In the genomic region with DNA sequence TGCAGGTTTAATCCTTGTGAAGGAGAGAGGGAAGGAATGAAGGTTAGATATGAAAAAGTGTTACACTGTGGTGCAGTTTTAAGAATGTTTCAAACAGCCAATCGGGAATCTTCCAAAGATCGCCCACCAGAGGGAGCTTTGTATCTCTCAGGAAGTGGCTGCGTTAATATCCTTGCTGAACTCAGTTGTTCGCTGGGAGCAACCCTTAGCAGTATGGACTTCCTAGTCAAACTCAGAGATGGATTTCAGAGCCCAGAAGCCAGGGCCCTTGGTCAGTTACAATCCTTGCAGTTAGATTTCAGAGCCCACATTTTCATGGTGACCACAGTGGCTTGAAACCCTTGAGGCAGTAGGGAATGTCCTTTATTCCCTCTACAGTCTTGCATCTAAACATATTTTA, we compare ENCODE assay signal across 8 cellular contexts.
DNase-seq lines count a peak whose midpoint lies in the region; ATAC-seq and TF ChIP-seq lines count a peak whose summit lies in the region.

No MANE protein-coding gene starts in this region.

- no peak for TF ChIP-seq CTCF in WTC11 (IDR thresholded peaks at IDR 0.05)

- no peaks in the 10 kb centered on the region for H3K9me3 Mint-ChIP-seq in WTC11

- ATAC-seq in WTC11 (peak; percentile 90), GM18861 (IDR thresholded peaks at IDR 0.05; ENCODE audit: unreplicated experiment) (no peak), GM21447 (IDR thresholded peaks at IDR 0.05; ENCODE audit: unreplicated experiment) (no peak)

- no peak overlapping the region for H3K27ac Mint-ChIP-seq in WTC11

- H3K4me1 Mint-ChIP-seq in WTC11: peaks cover 16% of the 10 kb centered on the region

- POLR2A ChIA-PET in WTC11 (lab: Charles Lee): no interaction called here

- H3K36me3 Mint-ChIP-seq in WTC11: no peaks in the 10 kb centered on the region

- no peaks in the 10 kb centered on the region for H3K27me3 Mint-ChIP-seq in WTC11 (ENCODE audit: low read depth)

- no peak overlapping the region for H3K4me3 Mint-ChIP-seq in WTC11

- CTCF ChIA-PET in WTC11 (lab: Charles Lee): interaction anchor here (0.7 to 3.3 kb wide), 19 partner anchors 8 to 471 kb away, joined by 3 to 35 read pairs (median 5); no protein-coding TSS in a partner anchor

- DNase-seq in NCI-H2196 (lab: John Stamatoyannopoulos, UW; ENCODE audit: unreplicated experiment) (peak; percentile 6), NCI-H2196 treated with DMSO at 0.1 percent for 48 hours (lab: John Stamatoyannopoulos, UW; ENCODE audit: unreplicated experiment) (no peak), NAMALWA (ENCODE audit: low spot score) (peak; percentile 53), WTC11 (ENCODE audit: low spot score) (peak; percentile 46), iPS-NIHi7 (ENCODE audit: extremely low spot score) (peak; percentile 66), ureter (ENCODE audit: low spot score) (peak; percentile 48)

TF ChIP-seq in WTC11, 78 proteins besides CTCF, POLR2A, EP300 and RAD21:
- TF ChIP-seq, protein P1, sequence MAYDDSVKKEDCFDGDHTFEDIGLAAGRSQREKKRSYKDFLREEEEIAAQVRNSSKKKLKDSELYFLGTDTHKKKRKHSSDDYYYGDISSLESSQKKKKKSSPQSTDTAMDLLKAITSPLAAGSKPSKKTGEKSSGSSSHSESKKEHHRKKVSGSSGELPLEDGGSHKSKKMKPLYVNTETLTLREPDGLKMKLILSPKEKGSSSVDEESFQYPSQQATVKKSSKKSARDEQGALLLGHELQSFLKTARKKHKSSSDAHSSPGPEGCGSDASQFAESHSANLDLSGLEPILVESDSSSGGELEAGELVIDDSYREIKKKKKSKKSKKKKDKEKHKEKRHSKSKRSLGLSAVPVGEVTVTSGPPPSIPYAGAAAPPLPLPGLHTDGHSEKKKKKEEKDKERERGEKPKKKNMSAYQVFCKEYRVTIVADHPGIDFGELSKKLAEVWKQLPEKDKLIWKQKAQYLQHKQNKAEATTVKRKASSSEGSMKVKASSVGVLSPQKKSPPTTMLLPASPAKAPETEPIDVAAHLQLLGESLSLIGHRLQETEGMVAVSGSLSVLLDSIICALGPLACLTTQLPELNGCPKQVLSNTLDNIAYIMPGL (CRISPR knock-in tag; IDR thresholded peaks at IDR 0.05): no peak
- TF ChIP-seq RORB (CRISPR knock-in tag; IDR thresholded peaks at IDR 0.05) (no peak), TEAD4 (CRISPR knock-in tag; IDR thresholded peaks at IDR 0.05) (no peak), TEAD1 (CRISPR knock-in tag; IDR thresholded peaks at IDR 0.05) (no peak), PREB (CRISPR knock-in tag; IDR thresholded peaks at IDR 0.05; ENCODE audit: borderline replicate concordance) (no peak)
- TF ChIP-seq, protein P2, sequence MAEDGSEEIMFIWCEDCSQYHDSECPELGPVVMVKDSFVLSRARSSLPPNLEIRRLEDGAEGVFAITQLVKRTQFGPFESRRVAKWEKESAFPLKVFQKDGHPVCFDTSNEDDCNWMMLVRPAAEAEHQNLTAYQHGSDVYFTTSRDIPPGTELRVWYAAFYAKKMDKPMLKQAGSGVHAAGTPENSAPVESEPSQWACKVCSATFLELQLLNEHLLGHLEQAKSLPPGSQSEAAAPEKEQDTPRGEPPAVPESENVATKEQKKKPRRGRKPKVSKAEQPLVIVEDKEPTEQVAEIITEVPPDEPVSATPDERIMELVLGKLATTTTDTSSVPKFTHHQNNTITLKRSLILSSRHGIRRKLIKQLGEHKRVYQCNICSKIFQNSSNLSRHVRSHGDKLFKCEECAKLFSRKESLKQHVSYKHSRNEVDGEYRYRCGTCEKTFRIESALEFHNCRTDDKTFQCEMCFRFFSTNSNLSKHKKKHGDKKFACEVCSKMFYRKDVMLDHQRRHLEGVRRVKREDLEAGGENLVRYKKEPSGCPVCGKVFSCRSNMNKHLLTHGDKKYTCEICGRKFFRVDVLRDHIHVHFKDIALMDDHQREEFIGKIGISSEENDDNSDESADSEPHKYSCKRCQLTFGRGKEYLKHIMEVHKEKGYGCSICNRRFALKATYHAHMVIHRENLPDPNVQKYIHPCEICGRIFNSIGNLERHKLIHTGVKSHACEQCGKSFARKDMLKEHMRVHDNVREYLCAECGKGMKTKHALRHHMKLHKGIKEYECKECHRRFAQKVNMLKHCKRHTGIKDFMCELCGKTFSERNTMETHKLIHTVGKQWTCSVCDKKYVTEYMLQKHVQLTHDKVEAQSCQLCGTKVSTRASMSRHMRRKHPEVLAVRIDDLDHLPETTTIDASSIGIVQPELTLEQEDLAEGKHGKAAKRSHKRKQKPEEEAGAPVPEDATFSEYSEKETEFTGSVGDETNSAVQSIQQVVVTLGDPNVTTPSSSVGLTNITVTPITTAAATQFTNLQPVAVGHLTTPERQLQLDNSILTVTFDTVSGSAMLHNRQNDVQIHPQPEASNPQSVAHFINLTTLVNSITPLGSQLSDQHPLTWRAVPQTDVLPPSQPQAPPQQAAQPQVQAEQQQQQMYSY (CRISPR knock-in tag; IDR thresholded peaks at IDR 0.05): peak; percentile 75
